ENCODE assay signal across 2 cellular contexts in the genomic region with DNA sequence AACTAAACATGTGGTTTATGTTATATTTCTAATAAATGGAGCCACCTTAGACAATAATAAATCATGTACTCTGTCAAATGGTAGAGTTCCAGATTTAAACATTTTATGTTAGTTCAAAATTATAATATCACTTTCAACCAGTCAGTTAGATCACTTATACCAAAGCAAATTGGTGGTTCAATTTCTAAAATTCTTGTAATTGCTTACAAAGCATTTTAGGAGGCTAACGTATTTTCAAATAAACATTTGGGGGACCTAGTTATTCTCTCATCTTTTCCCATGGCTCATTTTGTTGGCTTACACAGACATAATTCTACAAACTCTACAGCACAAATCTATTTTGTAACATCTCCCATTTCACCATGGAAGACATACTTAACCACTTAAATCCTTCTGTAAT.
TF ChIP-seq lines count a peak whose summit lies in the region.

No MANE protein-coding gene starts in this region.

TF ChIP-seq in HepG2, 621 proteins besides CTCF, POLR2A, EP300 and RAD21:
- TF ChIP-seq MAFF (IDR thresholded peaks at IDR 0.05; ENCODE audit: low read depth, low read length): peak; percentile 49; the same call in 1 of the 2 replicates
- TF ChIP-seq, protein P1, sequence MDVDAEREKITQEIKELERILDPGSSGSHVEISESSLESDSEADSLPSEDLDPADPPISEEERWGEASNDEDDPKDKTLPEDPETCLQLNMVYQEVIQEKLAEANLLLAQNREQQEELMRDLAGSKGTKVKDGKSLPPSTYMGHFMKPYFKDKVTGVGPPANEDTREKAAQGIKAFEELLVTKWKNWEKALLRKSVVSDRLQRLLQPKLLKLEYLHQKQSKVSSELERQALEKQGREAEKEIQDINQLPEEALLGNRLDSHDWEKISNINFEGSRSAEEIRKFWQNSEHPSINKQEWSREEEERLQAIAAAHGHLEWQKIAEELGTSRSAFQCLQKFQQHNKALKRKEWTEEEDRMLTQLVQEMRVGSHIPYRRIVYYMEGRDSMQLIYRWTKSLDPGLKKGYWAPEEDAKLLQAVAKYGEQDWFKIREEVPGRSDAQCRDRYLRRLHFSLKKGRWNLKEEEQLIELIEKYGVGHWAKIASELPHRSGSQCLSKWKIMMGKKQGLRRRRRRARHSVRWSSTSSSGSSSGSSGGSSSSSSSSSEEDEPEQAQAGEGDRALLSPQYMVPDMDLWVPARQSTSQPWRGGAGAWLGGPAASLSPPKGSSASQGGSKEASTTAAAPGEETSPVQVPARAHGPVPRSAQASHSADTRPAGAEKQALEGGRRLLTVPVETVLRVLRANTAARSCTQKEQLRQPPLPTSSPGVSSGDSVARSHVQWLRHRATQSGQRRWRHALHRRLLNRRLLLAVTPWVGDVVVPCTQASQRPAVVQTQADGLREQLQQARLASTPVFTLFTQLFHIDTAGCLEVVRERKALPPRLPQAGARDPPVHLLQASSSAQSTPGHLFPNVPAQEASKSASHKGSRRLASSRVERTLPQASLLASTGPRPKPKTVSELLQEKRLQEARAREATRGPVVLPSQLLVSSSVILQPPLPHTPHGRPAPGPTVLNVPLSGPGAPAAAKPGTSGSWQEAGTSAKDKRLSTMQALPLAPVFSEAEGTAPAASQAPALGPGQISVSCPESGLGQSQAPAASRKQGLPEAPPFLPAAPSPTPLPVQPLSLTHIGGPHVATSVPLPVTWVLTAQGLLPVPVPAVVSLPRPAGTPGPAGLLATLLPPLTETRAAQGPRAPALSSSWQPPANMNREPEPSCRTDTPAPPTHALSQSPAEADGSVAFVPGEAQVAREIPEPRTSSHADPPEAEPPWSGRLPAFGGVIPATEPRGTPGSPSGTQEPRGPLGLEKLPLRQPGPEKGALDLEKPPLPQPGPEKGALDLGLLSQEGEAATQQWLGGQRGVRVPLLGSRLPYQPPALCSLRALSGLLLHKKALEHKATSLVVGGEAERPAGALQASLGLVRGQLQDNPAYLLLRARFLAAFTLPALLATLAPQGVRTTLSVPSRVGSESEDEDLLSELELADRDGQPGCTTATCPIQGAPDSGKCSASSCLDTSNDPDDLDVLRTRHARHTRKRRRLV (CRISPR knock-in tag; IDR thresholded peaks at IDR 0.05): no peak
- TF ChIP-seq MAFK (conservative IDR thresholded peaks at IDR 0.05 in 1 of 2, IDR thresholded peaks at IDR 0.05 in 1 of 2; ENCODE audit: low read length in 2 of 2): peak; percentile 64 to 74
- no peak for TF ChIP-seq MIXL1 (CRISPR knock-in tag; IDR thresholded peaks at IDR 0.05)
- no peak for TF ChIP-seq ZNF670 (CRISPR knock-in tag; IDR thresholded peaks at IDR 0.05; ENCODE audit: borderline replicate concordance)

TF ChIP-seq in WTC11, 78 proteins besides CTCF, POLR2A, EP300 and RAD21 (continued from another document):
- TF ChIP-seq TEAD4 (CRISPR knock-in tag; IDR thresholded peaks at IDR 0.05): no peak
- TF ChIP-seq RORB (CRISPR knock-in tag; IDR thresholded peaks at IDR 0.05): no peak
- TF ChIP-seq, protein P2, sequence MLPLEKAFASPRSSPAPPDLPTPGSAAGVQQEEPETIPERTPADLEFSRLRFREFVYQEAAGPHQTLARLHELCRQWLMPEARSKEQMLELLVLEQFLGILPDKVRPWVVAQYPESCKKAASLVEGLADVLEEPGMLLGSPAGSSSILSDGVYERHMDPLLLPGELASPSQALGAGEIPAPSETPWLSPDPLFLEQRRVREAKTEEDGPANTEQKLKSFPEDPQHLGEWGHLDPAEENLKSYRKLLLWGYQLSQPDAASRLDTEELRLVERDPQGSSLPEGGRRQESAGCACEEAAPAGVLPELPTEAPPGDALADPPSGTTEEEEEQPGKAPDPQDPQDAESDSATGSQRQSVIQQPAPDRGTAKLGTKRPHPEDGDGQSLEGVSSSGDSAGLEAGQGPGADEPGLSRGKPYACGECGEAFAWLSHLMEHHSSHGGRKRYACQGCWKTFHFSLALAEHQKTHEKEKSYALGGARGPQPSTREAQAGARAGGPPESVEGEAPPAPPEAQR (CRISPR knock-in tag; IDR thresholded peaks at IDR 0.05): no peak
- TF ChIP-seq SMAD4 (CRISPR knock-in tag; IDR thresholded peaks at IDR 0.05): no peak
